1 cellular context compared by ENCODE assay signal in genomic region chr20:59819496-59820203, GRCh38.
TF ChIP-seq lines count a peak whose summit lies in the region.

No MANE protein-coding gene starts in this region.

TF ChIP-seq in GM23338, 12 proteins besides CTCF, POLR2A, EP300 and RAD21 (continued from another document):
- TF ChIP-seq REST (IDR thresholded peaks at IDR 0.05; ENCODE audit: unreplicated experiment) (no peak), POLR2AphosphoS5 (IDR thresholded peaks at IDR 0.05; ENCODE audit: low read depth) (no peak), JUNB (IDR thresholded peaks at IDR 0.05; ENCODE audit: unreplicated experiment) (no peak), ETS1 (IDR thresholded peaks at IDR 0.05) (no peak), EZH2phosphoT487 (IDR thresholded peaks at IDR 0.05; ENCODE audit: unreplicated experiment) (no peak), ZNF331 (CRISPR knock-in tag; IDR thresholded peaks at IDR 0.05; ENCODE audit: low read depth) (no peak), STAT1 (IDR thresholded peaks at IDR 0.05; ENCODE audit: unreplicated experiment) (no peak), NANOG (IDR thresholded peaks at IDR 0.05; ENCODE audit: borderline replicate concordance) (no peak), EZH2 (IDR thresholded peaks at IDR 0.05; ENCODE audit: low read depth, unreplicated experiment) (no peak), CREB1 (CRISPR knock-in tag; IDR thresholded peaks at IDR 0.05; ENCODE audit: low read depth) (no peak), ZNF462 (CRISPR knock-in tag; IDR thresholded peaks at IDR 0.05) (no peak)
